In the genomic region with DNA sequence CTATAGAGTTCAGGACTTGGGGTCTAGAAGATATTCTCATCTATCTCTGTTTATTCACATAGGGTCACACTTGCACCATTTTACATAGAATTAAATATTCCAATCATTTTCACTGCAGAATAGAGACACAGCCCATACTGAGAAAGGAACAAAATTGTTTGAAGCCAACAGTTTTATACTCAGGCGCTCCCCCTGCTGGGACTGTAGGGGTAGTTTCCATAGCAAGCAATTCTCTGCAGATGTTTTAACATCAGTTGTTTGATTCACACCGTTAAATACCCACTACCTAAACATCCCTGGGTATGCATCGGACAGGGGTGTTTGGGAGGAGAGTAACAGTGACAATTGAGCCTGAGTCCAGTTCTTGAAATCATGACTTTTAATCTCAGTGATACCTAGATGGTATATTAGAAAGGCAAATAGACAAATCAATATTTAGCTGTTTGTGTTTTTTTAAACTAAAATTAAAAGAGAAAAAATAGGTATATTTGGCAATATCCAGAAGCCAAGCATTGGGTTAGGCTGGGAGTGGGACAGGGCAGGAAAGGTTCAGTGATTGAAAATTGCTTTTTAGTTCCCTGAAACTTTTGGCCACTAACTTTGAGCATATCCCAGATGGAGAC, we compare ENCODE assay signal across 8 cellular contexts. TPM values are rescaled to one million over a fixed set of nuclear protein-coding genes. Genes with fewer than 3 reads are reported as not detected.
DNase-seq lines count a peak whose midpoint lies in the region; ATAC-seq and TF ChIP-seq lines count a peak whose summit lies in the region.

No MANE protein-coding gene starts in this region.

- H3K27ac ChIP-seq in DND-41 (ENCODE audit: low read length) (no peak overlapping the region), HEK293 (ENCODE audit: extremely low read depth, low read depth, low read length) (no peak overlapping the region)

- TF ChIP-seq CTCF in DND-41 (IDR thresholded peaks at IDR 0.05; ENCODE audit: borderline replicate concordance, extremely low read depth, low read length, poor library complexity, severe bottlenecking) (peak; percentile 61), HEK293 (tag by site-specific recombination; IDR thresholded peaks at IDR 0.05) (no peak)

- H3K9ac ChIP-seq in DND-41 (ENCODE audit: low read depth, low read length) = no peak overlapping the region

- H2AFZ ChIP-seq in DND-41 (ENCODE audit: low read depth, low read length) = no peak overlapping the region

- H3K4me1 ChIP-seq in DND-41 (ENCODE audit: insufficient read depth, low read length) (no peaks in the 10 kb centered on the region), HEK293 (ENCODE audit: control insufficient read depth, insufficient read depth, low read length) (0 out of 2 replicates have a peak, but pooled peaks cover 2% of the 10 kb centered on the region)

- H3K79me2 ChIP-seq in DND-41 (ENCODE audit: insufficient read depth, low read length) = no peaks in the 10 kb centered on the region

- no peaks in the 10 kb centered on the region for H3K27me3 ChIP-seq in DND-41 (ENCODE audit: insufficient read depth, low read length, poor library complexity)

- POLR2A ChIA-PET in HEK293 (lab: Yijun Ruan, JAX) = interaction anchor here (0.6 kb wide), 1 partner anchor 58 kb away, joined by 6 read pairs; no protein-coding TSS in a partner anchor

- no peak overlapping the region for H3K4me2 ChIP-seq in DND-41 (ENCODE audit: insufficient read depth, low read length)

- H3K4me3 ChIP-seq in DND-41 (ENCODE audit: low read depth in 1 of 2, low read length in 2 of 2) = no peak overlapping the region
- no peak overlapping the region for H3K4me3 ChIP-seq in HEK293 (ENCODE audit: low read depth, low read length)

- H3K36me3 ChIP-seq in DND-41 (ENCODE audit: insufficient read depth, low read length) (no peaks in the 10 kb centered on the region), HEK293 (ENCODE audit: control insufficient read depth in 2 of 2, insufficient read depth in 1 of 2, low read length in 2 of 2) (peaks cover 3 to 45% of the 10 kb centered on the region in 2 experiments; a peak in 2 of 3 replicates)

- no peaks in the 10 kb centered on the region for H4K20me1 ChIP-seq in DND-41 (ENCODE audit: insufficient read depth, low read length)

- in situ Hi-C loops in T47D (cut with HindIII; ENCODE audit: low pct_unique_long_range_greater_than_20kb, low sequenced_read_pairs) = no loop called here

- H3K9me3 ChIP-seq in DND-41 (ENCODE audit: insufficient read depth, low read length, severe bottlenecking) (no peaks in the 10 kb centered on the region), HEK293 (ENCODE audit: control insufficient read depth, insufficient read depth, low read depth, low read length) (no peaks in the 10 kb centered on the region)

- peak; percentile 62; the same call in 1 of the 3 replicates for ATAC-seq in DND-41 (ENCODE audit: insufficient read depth, low read depth)
- ATAC-seq in HG03571 (IDR thresholded peaks at IDR 0.05; ENCODE audit: unreplicated experiment) = no peak
- ATAC-seq in GM19467 (IDR thresholded peaks at IDR 0.05; ENCODE audit: unreplicated experiment) = no peak

- CTCF ChIA-PET in HEK293 (lab: Yijun Ruan, JAX) = interaction anchor here (0.7 to 2.2 kb wide), 11 partner anchors 9 to 407 kb away, joined by 3 to 17 read pairs (median 4); no protein-coding TSS in a partner anchor

- DNase-seq in DND-41 (peak; percentile 18), SK-N-DZ (ENCODE audit: low spot score) (peak; percentile 8), T47D (ENCODE audit: low read depth in 1 of 2, low spot score in 1 of 2) (peak; percentile 1 to 31), medulla oblongata (ENCODE audit: extremely low spot score) (peak; percentile 27), NCI-H524 treated with DMSO at 0.1 percent for 48 hours (lab: John Stamatoyannopoulos, UW) (no peak)

TF ChIP-seq in HEK293, 187 proteins besides CTCF, POLR2A, EP300 and RAD21:
- no peak for TF ChIP-seq ZNF132 (tag by site-specific recombination; IDR thresholded peaks at IDR 0.05; ENCODE audit: borderline replicate concordance)
- TF ChIP-seq ZNF654 (tag by site-specific recombination; IDR thresholded peaks at IDR 0.05; ENCODE audit: low read depth) = peak; percentile 16; the same call in 1 of the 2 replicates

RNA-seq across cellular contexts. Expression of gene LONRF3, which starts 33.8 kb away (rescaled TPM):
- 0.23 TPM in 1 of 2 replicates, not detected in the other for polyA plus RNA-seq in SK-N-DZ (2014; cell fraction: cytosol; rRNA removed)
- polyA plus RNA-seq in SK-N-DZ (2014; cell fraction: nucleus; rRNA removed) = 0.08 and 0.09 TPM in 2 replicates
